ENCODE assay signal across 2 cellular contexts in genomic region chr11:78472382-78472781, GRCh38.
A peak's percentile ranks its signal among the peaks of the same experiment; 100 is the strongest.
TF ChIP-seq lines count a peak whose summit lies in the region.

No MANE protein-coding gene starts in this region.

TF ChIP-seq in A549, 52 proteins besides CTCF, POLR2A, EP300 and RAD21:
- TF ChIP-seq, protein P1, sequence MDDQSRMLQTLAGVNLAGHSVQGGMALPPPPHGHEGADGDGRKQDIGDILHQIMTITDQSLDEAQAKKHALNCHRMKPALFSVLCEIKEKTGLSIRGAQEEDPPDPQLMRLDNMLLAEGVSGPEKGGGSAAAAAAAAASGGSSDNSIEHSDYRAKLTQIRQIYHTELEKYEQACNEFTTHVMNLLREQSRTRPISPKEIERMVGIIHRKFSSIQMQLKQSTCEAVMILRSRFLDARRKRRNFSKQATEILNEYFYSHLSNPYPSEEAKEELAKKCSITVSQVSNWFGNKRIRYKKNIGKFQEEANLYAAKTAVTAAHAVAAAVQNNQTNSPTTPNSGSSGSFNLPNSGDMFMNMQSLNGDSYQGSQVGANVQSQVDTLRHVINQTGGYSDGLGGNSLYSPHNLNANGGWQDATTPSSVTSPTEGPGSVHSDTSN (IDR thresholded peaks at IDR 0.05) = no peak
- TF ChIP-seq CEBPB (IDR thresholded peaks at IDR 0.05) = no peak
- TF ChIP-seq MAFK (IDR thresholded peaks at IDR 0.05; ENCODE audit: partially characterized antibody) = peak; percentile 65
- TF ChIP-seq MAZ (IDR thresholded peaks at IDR 0.05; ENCODE audit: borderline replicate concordance, low read depth, low read length) = no peak
- TF ChIP-seq, protein P2, sequence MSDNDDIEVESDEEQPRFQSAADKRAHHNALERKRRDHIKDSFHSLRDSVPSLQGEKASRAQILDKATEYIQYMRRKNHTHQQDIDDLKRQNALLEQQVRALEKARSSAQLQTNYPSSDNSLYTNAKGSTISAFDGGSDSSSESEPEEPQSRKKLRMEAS (IDR thresholded peaks at IDR 0.05) = no peak

TF ChIP-seq in K562, 482 proteins besides CTCF, POLR2A, EP300 and RAD21:
- TF ChIP-seq C11orf30 (IDR thresholded peaks at IDR 0.05; ENCODE audit: low read depth) (peak; percentile 55; the same call in 1 of the 2 replicates), ZNF316 (IDR thresholded peaks at IDR 0.05) (peak; percentile 81), ZNF197 (CRISPR knock-in tag; IDR thresholded peaks at IDR 0.05; ENCODE audit: low read depth) (no peak), MAFG (tag; conservative IDR thresholded peaks at IDR 0.05) (0 out of 2 replicates have a peak, but pooled peaks have one; percentile 9)
